ENCODE assay signal across 8 cellular contexts in the genomic region with DNA sequence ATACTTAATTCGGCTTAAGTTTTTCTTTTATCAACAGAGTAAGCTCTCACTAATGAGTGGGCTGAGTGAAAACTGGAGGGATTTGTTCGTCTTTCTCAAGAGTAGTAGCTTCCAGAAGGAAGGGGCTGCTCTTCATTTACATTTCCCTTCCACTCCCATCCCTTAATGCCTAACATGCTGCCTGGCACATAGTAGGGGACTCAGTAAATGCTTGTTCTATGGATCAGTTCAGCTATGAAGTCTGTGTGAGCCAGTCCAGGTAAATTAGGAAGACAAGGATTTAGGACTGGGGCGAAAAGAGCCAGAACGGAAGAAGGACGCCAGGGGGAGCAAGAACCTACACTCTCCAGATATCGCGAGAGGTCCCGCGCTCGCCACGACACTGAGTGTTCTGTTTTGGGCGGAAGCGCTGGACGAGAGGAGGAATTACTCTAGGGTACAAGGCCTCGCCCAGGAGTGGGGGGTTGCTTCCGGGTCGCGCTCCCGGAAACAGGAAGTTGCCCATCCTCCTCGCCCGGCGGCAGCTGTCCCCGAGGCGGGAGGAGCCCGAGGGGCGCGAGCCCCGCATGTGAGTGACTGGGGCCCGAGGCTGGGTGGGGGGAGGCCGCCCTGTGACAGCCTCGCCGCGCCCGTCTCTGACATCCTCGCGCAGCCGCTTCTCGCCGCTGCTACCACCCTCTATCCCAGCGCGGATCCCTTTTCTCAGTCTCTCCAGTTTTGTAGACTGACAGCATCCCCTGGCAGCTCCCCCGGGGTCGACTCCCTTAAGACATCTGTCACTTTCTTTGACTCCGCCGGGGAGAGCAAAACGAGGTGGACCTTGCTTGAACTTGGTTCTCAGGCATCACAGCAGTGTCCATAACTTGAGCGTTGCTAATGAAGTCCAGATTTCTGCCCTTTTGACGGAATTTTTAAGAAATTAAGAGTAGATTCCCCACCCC. TPM values are rescaled to one million over a fixed set of nuclear protein-coding genes. Genes with fewer than 3 reads are reported as not detected.
A peak's percentile ranks its signal among the peaks of the same experiment; 100 is the strongest.
DNase-seq lines count a peak whose midpoint lies in the region; ATAC-seq and TF ChIP-seq lines count a peak whose summit lies in the region.

A gene with protein sequence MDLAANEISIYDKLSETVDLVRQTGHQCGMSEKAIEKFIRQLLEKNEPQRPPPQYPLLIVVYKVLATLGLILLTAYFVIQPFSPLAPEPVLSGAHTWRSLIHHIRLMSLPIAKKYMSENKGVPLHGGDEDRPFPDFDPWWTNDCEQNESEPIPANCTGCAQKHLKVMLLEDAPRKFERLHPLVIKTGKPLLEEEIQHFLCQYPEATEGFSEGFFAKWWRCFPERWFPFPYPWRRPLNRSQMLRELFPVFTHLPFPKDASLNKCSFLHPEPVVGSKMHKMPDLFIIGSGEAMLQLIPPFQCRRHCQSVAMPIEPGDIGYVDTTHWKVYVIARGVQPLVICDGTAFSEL (plus strand): TSS at position 492 of the 941 bp plus-strand sequence. CDS start 13,493 bp downstream, outside the sequence.

- H3K4me3 ChIP-seq in breast epithelium (peak within 1 kb of the TSS; percentile 73 to 74 (median 73)), iPS-18c (ENCODE audit: insufficient read depth, low read depth, low read length) (peak within 1 kb of the TSS; percentile 77), skin epidermis (peak within 1 kb of the TSS; percentile 70 to 88 (median 77))

- H3K36me3 ChIP-seq in breast epithelium: no peaks in the 10 kb centered on the region

- intact Hi-C loops in breast epithelium (cut with DNase I; ENCODE audit: low total_unique reads): loop anchor here (10.0 kb wide), 1 partner anchor 129 kb away; no protein-coding TSS in a partner anchor

- ATAC-seq in GM18873 (IDR thresholded peaks at IDR 0.05; ENCODE audit: low FRiP score, unreplicated experiment) (peak; percentile 94), HG03139 (IDR thresholded peaks at IDR 0.05; ENCODE audit: unreplicated experiment) (peak; percentile 99)

- H3K27me3 ChIP-seq in breast epithelium: no peaks in the 10 kb centered on the region

- DNase-seq in AG08396 (ENCODE audit: low spot score) (peak; percentile 93), NCI-H2196 treated with DMSO at 0.1 percent for 48 hours (lab: John Stamatoyannopoulos, UW; ENCODE audit: unreplicated experiment) (peak; percentile 92), breast epithelium (ENCODE audit: low spot score in 2 of 2) (peak; percentile 97 to 98)

- H3K27ac ChIP-seq in VCaP (peak within 1 kb of the TSS; percentile 79), breast epithelium (peak within 1 kb of the TSS; percentile 92 to 94), skin epidermis (peak within 1 kb of the TSS; percentile 41 to 92 (median 85))

- H3K4me1 ChIP-seq in breast epithelium: peaks cover 0 to 10% of the 10 kb centered on the region in 2 donors

- no peak for TF ChIP-seq POLR2A in breast epithelium (IDR thresholded peaks at IDR 0.05)

- H3K9me3 ChIP-seq in breast epithelium (no peaks in the 10 kb centered on the region), iPS-18c (ENCODE audit: control insufficient read depth, insufficient read depth, low read length) (peaks cover 2% of the 10 kb centered on the region)

- TF ChIP-seq CTCF in VCaP (conservative IDR thresholded peaks at IDR 0.05): peak; percentile 87
- peak; percentile 84 to 97 (median 92) for TF ChIP-seq CTCF in breast epithelium (IDR thresholded peaks at IDR 0.05)

RNA-seq across cellular contexts. Expression of the gene that starts here (rescaled TPM):
- 10 to 100 TPM; 32.8 to 58.7 (median 45.4) TPM for total RNA-seq in breast epithelium

Comparison
In these comparisons a context has a peak if more than half of its experiments do, and no peak if none do; other contexts are left out.
1. Peak in every context shown above with its lines: DNase-seq, ATAC-seq, H3K4me3 ChIP-seq and H3K27ac ChIP-seq.